20 cellular contexts compared by ENCODE assay signal in genomic region chr15:100704281-100705055, GRCh38.
DNase-seq lines count a peak whose midpoint lies in the region; ATAC-seq, FAIRE-seq and TF ChIP-seq lines count a peak whose summit lies in the region.
"Had no signal": no experiment of that assay in that cellular context is flagged by ENCODE, and none has a peak within 500 bp of the region (broad histone marks: within the 10 kb centered on the region; RNA-seq: fewer than 3 reads in every experiment).

No MANE protein-coding gene starts in this region.

- H3K36me3 Mint-ChIP-seq in chondrocyte (ENCODE audit: low read depth), result no peaks in the 10 kb centered on the region
- H3K36me3 Mint-ChIP-seq: natural killer cell, type B pancreatic cell had no signal

- peak overlapping the region; percentile 28 for H3K27ac Mint-ChIP-seq in chondrocyte (ENCODE audit: unreplicated experiment)
- H3K27ac Mint-ChIP-seq: activated CD4-positive, alpha-beta memory T cell treated with anti-CD3 and anti-CD28 coated beads, Interleukin-2, amount 10 ng/mL, durations not matched to agents 7 days and 5 days; CD4-positive, CD25-positive, alpha-beta regulatory T cell; GM23338; natural killer cell; type B pancreatic cell had no signal

- TF ChIP-seq CTCF in chondrocyte (IDR thresholded peaks at IDR 0.05) (no peak), kidney (IDR thresholded peaks at IDR 0.05; ENCODE audit: borderline replicate concordance, extremely low read depth, insufficient read depth) (no peak)

- H3K4me1 ChIP-seq in kidney (ENCODE audit: control insufficient read depth in 1 of 2, insufficient read depth in 1 of 2, low read depth in 1 of 2, low read length in 2 of 2), result no peaks in the 10 kb centered on the region
- H3K4me1 ChIP-seq: ascending aorta had no signal

- no peaks in the 10 kb centered on the region for H3K4me1 Mint-ChIP-seq in chondrocyte (ENCODE audit: low read depth)
- H3K4me1 Mint-ChIP-seq: GM23338 had no signal

- no peaks in the 10 kb centered on the region for H3K36me3 ChIP-seq in kidney (ENCODE audit: control insufficient read depth in 1 of 2, insufficient read depth in 2 of 2, low read length in 2 of 2)
- H3K36me3 ChIP-seq: ascending aorta had no signal

- no peaks in the 10 kb centered on the region for H3K9me3 ChIP-seq in kidney (ENCODE audit: control insufficient read depth in 1 of 2, low read length in 2 of 2)
- H3K9me3 ChIP-seq: ascending aorta had no signal

- H3K27ac ChIP-seq in kidney (ENCODE audit: low read depth in 2 of 2, low read length in 2 of 2), result no peak overlapping the region
- H3K27ac ChIP-seq: ascending aorta, hepatocyte had no signal

- DNase-seq in Daoy (ENCODE audit: low read depth) (peak; percentile 80), M059J (ENCODE audit: low read depth) (peak; percentile 94), chondrocyte (ENCODE audit: low spot score) (no peak), kidney (peak; percentile 9), inferior parietal cortex (ENCODE audit: extremely low spot score) (no peak)
- DNase-seq: activated CD4-positive, alpha-beta memory T cell treated with anti-CD3 and anti-CD28 coated beads, Interleukin-2, amount 10 ng/mL, durations not matched to agents 7 days and 5 days; CD4-positive, CD25-positive, alpha-beta regulatory T cell; effector memory CD4-positive, alpha-beta T cell; KBM-7; natural killer cell; NCI-H1930; NCI-H526 treated with DMSO at 0.1 percent for 48 hours had no signal

- H3K27me3 Mint-ChIP-seq in chondrocyte (ENCODE audit: low read depth), result no peaks in the 10 kb centered on the region

- H3K9ac ChIP-seq in kidney (ENCODE audit: low read length in 2 of 2), result no peak overlapping the region

- no peak overlapping the region for H3K4me3 ChIP-seq in kidney (ENCODE audit: low read length in 2 of 2)
- H3K4me3 ChIP-seq: ascending aorta, GM23338, hepatocyte had no signal

- FAIRE-seq in kidney (lab: Jason Lieb, UNC), result no peak
- FAIRE-seq: G401.6 had no signal

- H3K4me3 Mint-ChIP-seq in chondrocyte (ENCODE audit: unreplicated experiment), result no peak overlapping the region
- H3K4me3 Mint-ChIP-seq: activated CD4-positive, alpha-beta memory T cell treated with anti-CD3 and anti-CD28 coated beads, Interleukin-2, amount 10 ng/mL, durations not matched to agents 7 days and 5 days; CD4-positive, CD25-positive, alpha-beta regulatory T cell; GM23338; natural killer cell; type B pancreatic cell had no signal

- intact Hi-C loops in kidney (cut with DNase I), result no loop called here

- ATAC-seq in HG02981 (IDR thresholded peaks at IDR 0.05; ENCODE audit: unreplicated experiment) (no peak), HG02588 (IDR thresholded peaks at IDR 0.05; ENCODE audit: unreplicated experiment) (no peak), HG03097 (IDR thresholded peaks at IDR 0.05; ENCODE audit: low FRiP score, unreplicated experiment) (no peak)
- ATAC-seq: GM23338, natural killer cell had no signal

- H3K9me3 Mint-ChIP-seq in chondrocyte (ENCODE audit: low read depth), result no peaks in the 10 kb centered on the region
- H3K9me3 Mint-ChIP-seq: type B pancreatic cell had no signal

Comparison
In these comparisons a context has a peak if more than half of its experiments do, and no peak if none do; other contexts are left out.
1. DNase-seq: peak in Daoy (single experiment), M059J (single experiment) and kidney (single experiment); none in chondrocyte (single experiment) and inferior parietal cortex (single experiment).